In genomic region chr16:84806890-84807258, GRCh38 we compare ENCODE assay signal across 19 cellular contexts. TPM values are rescaled to one million over a fixed set of nuclear protein-coding genes. Genes with fewer than 3 reads are reported as not detected.
DNase-seq lines count a peak whose midpoint lies in the region; ATAC-seq, FAIRE-seq and TF ChIP-seq lines count a peak whose summit lies in the region.
"Had no signal": no experiment of that assay in that cellular context is flagged by ENCODE, and none has a peak within 500 bp of the region (broad histone marks: within the 10 kb centered on the region; RNA-seq: fewer than 3 reads in every experiment).

No MANE protein-coding gene starts in this region.

- H2AFZ ChIP-seq in HCT116 (ENCODE audit: low read depth, low read length, poor library complexity, severe bottlenecking): peak overlapping the region; percentile 49
- H2AFZ ChIP-seq in GM12878 (ENCODE audit: control insufficient read depth, low read depth, low read length): no peak overlapping the region
- no peak overlapping the region for H2AFZ ChIP-seq in GM23338

- H3K79me2 ChIP-seq in HCT116 (ENCODE audit: insufficient read depth, low read length) (no peaks in the 10 kb centered on the region), GM12878 (ENCODE audit: control insufficient read depth, insufficient read depth, low read length) (no peaks in the 10 kb centered on the region), GM23338 (replicated peaks; ENCODE audit: insufficient read depth) (no peaks in the 10 kb centered on the region)

- H3K4me1 ChIP-seq in A549: peaks cover 9% of the 10 kb centered on the region; the same call in 1 of the 3 replicates
- peaks cover 12 to 38% of the 10 kb centered on the region in 2 experiments for H3K4me1 ChIP-seq in HCT116 (ENCODE audit: control insufficient read depth in 1 of 2, insufficient read depth in 2 of 2, low read length in 2 of 2)
- peaks cover 21% of the 10 kb centered on the region for H3K4me1 ChIP-seq in GM12878 (ENCODE audit: control insufficient read depth, insufficient read depth, low read length)
- H3K4me1 ChIP-seq in lower lobe of right lung: peaks cover 7% of the 10 kb centered on the region
- no peaks in the 10 kb centered on the region for H3K4me1 ChIP-seq in GM23338 (ENCODE audit: insufficient read depth)
- H3K4me1 ChIP-seq: prostate gland had no signal

- TF ChIP-seq RAD21 in A549 (conservative IDR thresholded peaks at IDR 0.05 in 1 of 2, IDR thresholded peaks at IDR 0.05 in 1 of 2) (no peak), HCT116 (IDR thresholded peaks at IDR 0.05; ENCODE audit: low read depth) (no peak), GM12878 (IDR thresholded peaks at IDR 0.05; ENCODE audit: insufficient read depth, low read depth, low read length) (no peak)

- SMC1A ChIA-PET in GM12878 (lab: Charles Lee; ENCODE audit: uncharacterized antibody, unreplicated experiment): no interaction called here

- no peak for FAIRE-seq in A549 (lab: Jason Lieb, UNC)
- FAIRE-seq in GM12878 (lab: Jason Lieb, UNC): no peak
- FAIRE-seq: kidney, small intestine had no signal

- H3K9ac ChIP-seq in HCT116 (ENCODE audit: low read length) (peak overlapping the region; percentile 19; the same call in 1 of the 2 replicates), GM12878 (ENCODE audit: control insufficient read depth, insufficient read depth, low read length) (no peak overlapping the region)

- intact Hi-C loops in HCT116 (cut with micrococcal nuclease): no loop called here
- intact Hi-C loops in GM12878 (cut with micrococcal nuclease; ENCODE audit: unreplicated experiment): no loop called here
- intact Hi-C loops in lower lobe of right lung (cut with DNase I): no loop called here

- no peaks in the 10 kb centered on the region for H3K9me3 ChIP-seq in A549
- H3K9me3 ChIP-seq in HCT116 (ENCODE audit: control insufficient read depth in 1 of 2, insufficient read depth in 1 of 2, low read depth in 1 of 2, low read length in 2 of 2): no peaks in the 10 kb centered on the region; a peak in 1 of 4 replicates
- no peaks in the 10 kb centered on the region; the same call in 2 of the 3 replicates for H3K9me3 ChIP-seq in GM12878 (replicated peaks; ENCODE audit: control insufficient read depth, insufficient read depth, low read length)
- no peaks in the 10 kb centered on the region for H3K9me3 ChIP-seq in lower lobe of right lung
- H3K9me3 ChIP-seq: prostate gland had no signal

- H3K27me3 ChIP-seq in HCT116 (ENCODE audit: insufficient read depth, low read length): 0 out of 2 replicates have a peak, but pooled peaks cover 5% of the 10 kb centered on the region
- H3K27me3 ChIP-seq in GM12878 (replicated peaks in 1 of 2; ENCODE audit: control insufficient read depth in 2 of 2, insufficient read depth in 2 of 2, low read length in 1 of 2): no peaks in the 10 kb centered on the region
- H3K27me3 ChIP-seq in lower lobe of right lung (ENCODE audit: low read depth): no peaks in the 10 kb centered on the region
- H3K27me3 ChIP-seq in GM23338 (ENCODE audit: insufficient read depth): no peaks in the 10 kb centered on the region

- H3K4me2 ChIP-seq in A549 (peak overlapping the region; percentile 69), HCT116 (ENCODE audit: low read length) (peak overlapping the region; percentile 64), GM12878 (ENCODE audit: control insufficient read depth, insufficient read depth) (peak overlapping the region; percentile 77), GM23338 (no peak overlapping the region)

- no peaks in the 10 kb centered on the region for H3F3A ChIP-seq in GM23338 (replicated peaks; ENCODE audit: low read depth)

- DNase-seq in A549 (ENCODE audit: low read depth in 1 of 2, low spot score in 1 of 2): no peak
- no peak for DNase-seq in HCT116 (ENCODE audit: low read depth, low spot score)
- no peak for DNase-seq in GM12878 (ENCODE audit: low read depth, low spot score)
- DNase-seq in lower lobe of right lung: no peak
- no peak for DNase-seq in SKM-1 treated with dmso at 0.1 percent for 144 hours (lab: John Stamatoyannopoulos, UW; ENCODE audit: unreplicated experiment)
- DNase-seq in GM23338 (ENCODE audit: low spot score): no peak
- DNase-seq: activated gamma-delta T cell treated with Interleukin-2 at 50 U/mL for 16 hours; activated T-cell treated with anti-CD3 and anti-CD28 coated beads for 4 hours; CD8-positive, alpha-beta T cell; endodermal cell; midbrain; NCI-H187 treated with DMSO at 0.1 percent for 48 hours; small intestine had no signal

- H3K4me3 Mint-ChIP-seq in GM23338: no peak overlapping the region
- H3K4me3 Mint-ChIP-seq: CD8-positive, alpha-beta T cell; endodermal cell had no signal

- peak overlapping the region; percentile 44 to 86; a peak in 5 of 6 replicates for H3K27ac ChIP-seq in A549
- peak overlapping the region; percentile 48 for H3K27ac ChIP-seq in HCT116 (ENCODE audit: low read depth, low read length)
- no peak overlapping the region for H3K27ac ChIP-seq in GM12878 (ENCODE audit: control insufficient read depth, insufficient read depth)
- H3K27ac ChIP-seq in lower lobe of right lung: peak overlapping the region; percentile 46
- no peak overlapping the region for H3K27ac ChIP-seq in GM23338 (ENCODE audit: low read depth)
- H3K27ac ChIP-seq: prostate gland, RWPE1 had no signal

- CTCF ChIA-PET in A549 (lab: Yijun Ruan, JAX): no interaction called here
- CTCF ChIA-PET in HCT116 (lab: Charles Lee): no interaction called here
- CTCF ChIA-PET in GM12878 (lab: Yijun Ruan, JAX): no interaction called here

- 80% methylated on average over 10 of the region's 10 CpGs for WGBS in A549 (ENCODE audit: missing lambda C conversion rate)
- 50% methylated on average over 10 of the region's 10 CpGs for WGBS in GM12878 (ENCODE audit: insufficient coverage, insufficient replicate concordance, low lambda C conversion rate, missing lambda C conversion rate)

- peak; percentile 10 to 25; a peak in 1 of 6 replicates for ATAC-seq in A549
- no peak for ATAC-seq in HCT116
- no peak for ATAC-seq in GM12878
- ATAC-seq in lower lobe of right lung: no peak
- ATAC-seq in GM21717 (IDR thresholded peaks at IDR 0.05; ENCODE audit: unreplicated experiment): no peak
- ATAC-seq in GM23338: no peak
- no peak for ATAC-seq in GM18519 (IDR thresholded peaks at IDR 0.05; ENCODE audit: low FRiP score, unreplicated experiment)
- ATAC-seq: CD8-positive, alpha-beta T cell had no signal

- RAD21 ChIA-PET in HCT116 (lab: Charles Lee; ENCODE audit: low non-redundant PET in 1 of 2, low total read pairs in 2 of 2, uncharacterized antibody in 2 of 2, unreplicated experiment in 2 of 2): no interaction called here
- RAD21 ChIA-PET in GM12878 (lab: Charles Lee; ENCODE audit: unreplicated experiment): no interaction called here

- POLR2A ChIA-PET in A549 (lab: Yijun Ruan, JAX): no interaction called here
- POLR2A ChIA-PET in HCT116 (lab: Charles Lee): interaction anchor here (1.1 kb wide), 1 partner anchor 10 kb away, joined by 3 read pairs; no protein-coding TSS in a partner anchor
- POLR2A ChIA-PET in GM12878 (lab: Charles Lee): interaction anchor here (0.5 kb wide), 1 partner anchor 280 kb away, joined by 3 read pairs; no protein-coding TSS in a partner anchor

- TF ChIP-seq POLR2A in A549 (IDR thresholded peaks at IDR 0.05; ENCODE audit: low read length) (no peak), HCT116 (IDR thresholded peaks at IDR 0.05; ENCODE audit: borderline replicate concordance, extremely low read depth, insufficient read depth, insufficient read length) (no peak), GM12878 (IDR thresholded peaks at IDR 0.05; ENCODE audit: low read depth, low read length) (no peak)

- H3K4me3 ChIP-seq in A549: no peak overlapping the region
- H3K4me3 ChIP-seq in HCT116 (replicated peaks in 1 of 2; ENCODE audit: low read depth in 1 of 2, low read length in 2 of 2): peak overlapping the region in 1 of 2 experiments; percentile 30; a peak in 1 of 4 replicates
- H3K4me3 ChIP-seq in GM12878: no peak overlapping the region
- peak overlapping the region; percentile 4 for H3K4me3 ChIP-seq in lower lobe of right lung
- H3K4me3 ChIP-seq in GM23338: no peak overlapping the region
- H3K4me3 ChIP-seq: prostate gland had no signal

- H3K9me2 ChIP-seq in HCT116 (ENCODE audit: insufficient read depth) (no peaks in the 10 kb centered on the region), GM23338 (ENCODE audit: insufficient read depth) (no peaks in the 10 kb centered on the region)

- 0 out of 3 replicates have a peak, but pooled peaks cover 2% of the 10 kb centered on the region for H3K9me3 Mint-ChIP-seq in GM23338
- H3K9me3 Mint-ChIP-seq: activated CD4-positive, alpha-beta T cell treated with anti-CD3 and anti-CD28 coated beads, Interleukin-2, amount 10 ng/mL, durations not matched to agents 24 days and 14 days; CD8-positive, alpha-beta T cell had no signal

- TF ChIP-seq EP300 in A549 (IDR thresholded peaks at IDR 0.05) (no peak), GM12878 (IDR thresholded peaks at IDR 0.05; ENCODE audit: borderline replicate concordance in 1 of 2, control insufficient read depth in 1 of 2, low read depth in 2 of 2, low read length in 2 of 2) (no peak)

- no TSS peak for BruUV-seq in HCT116 (replicated peaks; lab: Mats Ljungman, UMichigan)
- no TSS peak for BruUV-seq in GM12878 (replicated peaks; lab: Mats Ljungman, UMichigan)

- in situ Hi-C loops in GM12878 (cut with MboI): no loop called here

- H3K36me3 Mint-ChIP-seq in GM23338 (ENCODE audit: low read depth): no peaks in the 10 kb centered on the region
- H3K36me3 Mint-ChIP-seq: CD8-positive, alpha-beta T cell had no signal

- peaks cover 8% of the 10 kb centered on the region for H3K27me3 Mint-ChIP-seq in GM23338 (ENCODE audit: insufficient read depth, low read depth, poor library complexity)
- H3K27me3 Mint-ChIP-seq: activated CD4-positive, alpha-beta T cell treated with anti-CD3 and anti-CD28 coated beads, Interleukin-2, amount 10 ng/mL, durations not matched to agents 24 days and 14 days had no signal

- no peaks in the 10 kb centered on the region for H3K36me3 ChIP-seq in HCT116 (ENCODE audit: control insufficient read depth in 1 of 2, insufficient read depth in 2 of 2, low read length in 2 of 2)
- no peaks in the 10 kb centered on the region for H3K36me3 ChIP-seq in GM12878 (ENCODE audit: control insufficient read depth in 2 of 2, insufficient read depth in 2 of 2, low read length in 1 of 2)
- no peaks in the 10 kb centered on the region for H3K36me3 ChIP-seq in lower lobe of right lung
- no peaks in the 10 kb centered on the region for H3K36me3 ChIP-seq in GM23338 (ENCODE audit: insufficient read depth)
- H3K36me3 ChIP-seq: prostate gland had no signal

- H3K27ac Mint-ChIP-seq in GM23338: no peak overlapping the region
- H3K27ac Mint-ChIP-seq: activated CD4-positive, alpha-beta T cell treated with anti-CD3 and anti-CD28 coated beads, Interleukin-2, amount 10 ng/mL, durations not matched to agents 24 days and 14 days; CD8-positive, alpha-beta T cell; endodermal cell had no signal

- TF ChIP-seq CTCF in A549 (IDR thresholded peaks at IDR 0.05) (no peak), HCT116 (IDR thresholded peaks at IDR 0.05 in 2 of 3, conservative IDR thresholded peaks at IDR 0.05 in 1 of 3; ENCODE audit: borderline replicate concordance in 1 of 3, insufficient read depth in 1 of 3, low read depth in 2 of 3, low read length in 2 of 3) (no peak), GM12878 (IDR thresholded peaks at IDR 0.05 in 2 of 3, conservative IDR thresholded peaks at IDR 0.05 in 1 of 3; ENCODE audit: control insufficient read depth in 2 of 3, extremely low read depth in 1 of 3, insufficient read depth in 1 of 3, low read depth in 3 of 3, low read length in 3 of 3) (no peak), lower lobe of right lung (IDR thresholded peaks at IDR 0.05) (no peak), GM23338 (conservative IDR thresholded peaks at IDR 0.05; ENCODE audit: low read depth in 2 of 2) (no peak)

- no peaks in the 10 kb centered on the region for H4K20me1 ChIP-seq in HCT116 (ENCODE audit: insufficient read depth)
- no peaks in the 10 kb centered on the region for H4K20me1 ChIP-seq in GM12878 (ENCODE audit: control insufficient read depth, insufficient read depth)
- H4K20me1 ChIP-seq in GM23338 (replicated peaks; ENCODE audit: insufficient read depth): no peaks in the 10 kb centered on the region

- H3K4me1 Mint-ChIP-seq in GM23338: peaks cover 4% of the 10 kb centered on the region; the same call in 1 of the 3 replicates
- H3K4me1 Mint-ChIP-seq: endodermal cell had no signal

RNA-seq across cellular contexts. Expression of gene CRISPLD2, which starts 12.9 kb away (rescaled TPM):
- 0.85 and 0.89 TPM in 2 replicates for polyA plus RNA-seq in A549 (2011; rRNA removed)
- polyA plus RNA-seq in A549 (2012; cell fraction: cytosol; rRNA removed): 0.65 and 1.1 TPM in 2 replicates
- 2.7 and 3.5 TPM in 2 replicates for polyA plus RNA-seq in A549 (2012; cell fraction: nucleus; rRNA removed)
- 1.6 to 2.9 TPM (median 2.4 TPM) in 3 replicates for polyA plus RNA-seq in A549 (2017; fragmentation: RNase III; extraction: RNeasy Plus Mini Kit Qiagen cat#74134 plus additional on column Dnase treatment)
- 1.6 and 1.9 TPM in 2 replicates for polyA minus RNA-seq in A549 (2011; rRNA and poly(A)+ RNA removed)
- total RNA-seq in HCT116 (2021; ENCODE audit: unreplicated experiment): 4.6 TPM
- 1.7 and 1.9 TPM in 2 replicates for polyA plus RNA-seq in HCT116 (2012)
- total RNA-seq in GM12878 (2013; cell fraction: nucleolus; rRNA removed): 0.22 and 0.33 TPM in 2 replicates
- total RNA-seq in GM12878 (2014; rRNA removed): not detected in 2 replicates
- 0.04 TPM in 1 of 2 replicates, not detected in the other for total RNA-seq in GM12878 (2014; rRNA removed; fragmentation: Illumina TruSeq; extraction: Trizol)
- 0.08 and 0.21 TPM in 2 replicates for total RNA-seq in GM12878 (2021)
- not detected for polyA plus RNA-seq in GM12878 (2011; ENCODE audit: low read depth)
- polyA plus RNA-seq in GM12878 (2011; rRNA removed): 0.09 and 0.30 TPM in 2 replicates
- 0.22 and 0.23 TPM in 2 replicates for polyA plus RNA-seq in GM12878 (2011; cell fraction: cytosol; rRNA removed)
- polyA plus RNA-seq in GM12878 (2011; cell fraction: nucleus; rRNA removed): 0.12 and 0.39 TPM in 2 replicates
- 0.09 TPM in 1 of 2 replicates, not detected in the other for polyA plus RNA-seq in GM12878 (2012)
- 0.03 TPM in 1 of 2 replicates, not detected in the other for polyA plus RNA-seq in GM12878 (2014; fragmentation: Illumina TruSeq; extraction: Trizol)
- polyA plus RNA-seq in GM12878 (2014; fragmentation: Nextera tagmentation; extraction: Ambion mirVana): not detected
- 0.05 and 0.20 TPM in 2 replicates for polyA plus RNA-seq in GM12878 (2014; rRNA removed)
- polyA plus RNA-seq in GM12878 (2016; fragmentation: Nextera tagmentation; extraction: Ambion mirVana): not detected
- 0.22 and 0.82 TPM in 2 replicates for polyA minus RNA-seq in GM12878 (2011; rRNA and poly(A)+ RNA removed)
- not detected in 2 replicates for polyA minus RNA-seq in GM12878 (2011; cell fraction: cytosol; rRNA and poly(A)+ RNA removed)
- 0.38 and 0.48 TPM in 2 replicates for polyA minus RNA-seq in GM12878 (2011; cell fraction: nucleus; rRNA and poly(A)+ RNA removed)
- 34.9 TPM for total RNA-seq in lower lobe of right lung
- total RNA-seq in GM23338 (2014; rRNA removed; shearing (Covaris generic)): 6.0 and 8.3 TPM in 2 replicates
- 2.1 and 2.6 TPM in 2 replicates for polyA plus RNA-seq in GM23338 (2016; fragmentation: Nextera tagmentation; extraction: Ambion mirVana)

Comparison
In these comparisons a context has a peak if more than half of its experiments do, and no peak if none do; other contexts are left out.
1. ATAC-seq: peak in A549 (2 of 2); none in HCT116 (single experiment), GM12878 (single experiment), lower lobe of right lung (0 of 2), GM21717 (single experiment), GM23338 (single experiment) and GM18519 (single experiment).
2. H3K27ac ChIP-seq: peak in A549 (2 of 2), HCT116 (single experiment) and lower lobe of right lung (single experiment); none in GM12878 (single experiment) and GM23338 (single experiment).